Comparison of ENCODE assay signal across 30 cellular contexts in the genomic region with DNA sequence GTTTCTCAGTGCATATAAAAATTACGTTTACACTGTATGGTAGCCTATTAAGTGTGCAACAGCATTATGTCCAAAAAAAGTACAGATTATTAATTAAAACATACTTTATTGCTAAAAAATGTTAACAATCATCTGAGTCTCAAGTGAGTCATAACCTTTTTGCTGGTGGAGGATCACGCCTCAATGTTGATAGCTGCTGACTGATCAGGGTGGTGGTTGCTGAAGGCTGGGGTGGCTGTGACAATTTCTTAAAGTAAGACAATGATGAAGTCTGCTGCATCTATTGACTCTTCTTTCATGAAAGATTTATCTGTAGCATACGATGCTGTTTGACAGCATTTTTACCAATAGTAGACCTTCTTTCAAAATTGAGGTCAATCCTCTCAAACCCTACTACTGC.
"Had no signal": no experiment of that assay in that cellular context is flagged by ENCODE, and none has a peak within 500 bp of the region (broad histone marks: within the 10 kb centered on the region; RNA-seq: fewer than 3 reads in every experiment).

No MANE protein-coding gene starts in this region.

- H3K4me3 ChIP-seq: ovary, psoas muscle, right lobe of liver, sigmoid colon, stomach, thoracic aorta, thyroid gland, tibial nerve, upper lobe of left lung, vagina had no signal

- H3K4me1 ChIP-seq: right lobe of liver, stomach, thyroid gland, tibial nerve, vagina had no signal

- H3K36me3 Mint-ChIP-seq: natural killer cell treated with Interleukin-12 subunit alpha and Interleukin-12 subunit beta and Interleukin-15 and Interleukin-18, amount 100 ng/mL, for 72 hours had no signal

- FAIRE-seq: small intestine, urothelium cell line had no signal

- H3K27me3 ChIP-seq: neutrophil, ovary, right lobe of liver, sigmoid colon, stomach, thyroid gland, tibial nerve, upper lobe of left lung, vagina had no signal

- H3K27ac Mint-ChIP-seq: naive thymus-derived CD8-positive, alpha-beta T cell; natural killer cell treated with Interleukin-12 subunit alpha and Interleukin-12 subunit beta and Interleukin-15 and Interleukin-18, amount 100 ng/mL, for 72 hours; nephron progenitor cell; progenitor cell of endocrine pancreas; stimulated activated memory B cell treated with anti-CD40 and anti-IgM and Interleukin-4, amounts not matched to agents 10 μg/mL and 1 μg/mL and 100 μg/mL, for 72 hours; stimulated activated naive CD8-positive, alpha-beta T cell treated with anti-CD3 and anti-CD28 coated beads, Interleukin-15, Interleukin-2, amounts not matched to agents 100 ng/mL and 50 ng/mL, for 24 hours had no signal

- H3K4me1 Mint-ChIP-seq: nephron progenitor cell; neural crest cell; stimulated activated memory B cell treated with anti-CD40 and anti-IgM and Interleukin-4, amounts not matched to agents 10 μg/mL and 1 μg/mL and 100 μg/mL, for 72 hours had no signal

- H3K9ac ChIP-seq: parathyroid adenoma had no signal

- H3K9me3 ChIP-seq: neutrophil, ovary, psoas muscle, right lobe of liver, sigmoid colon, stomach, thoracic aorta, thyroid gland, tibial nerve, upper lobe of left lung, vagina had no signal

- H3K36me3 ChIP-seq: neutrophil, ovary, right lobe of liver, sigmoid colon, thoracic aorta, thyroid gland, upper lobe of left lung, vagina had no signal

- H3K27ac ChIP-seq: neutrophil, ovary, parathyroid adenoma, psoas muscle, right lobe of liver, sigmoid colon, stomach, thoracic aorta, thyroid gland, tibial nerve, upper lobe of left lung, vagina had no signal

- ATAC-seq: naive thymus-derived CD8-positive, alpha-beta T cell; natural killer cell treated with Interleukin-12 subunit alpha and Interleukin-12 subunit beta and Interleukin-15 and Interleukin-18, amount 100 ng/mL, for 72 hours; psoas muscle; right cardiac atrium; right lobe of liver; stimulated activated memory B cell treated with anti-CD40 and anti-IgM and Interleukin-4, amounts not matched to agents 10 μg/mL and 1 μg/mL and 100 μg/mL, for 72 hours had no signal

- DNase-seq: naive thymus-derived CD8-positive, alpha-beta T cell; nephron progenitor cell; ovary; posterior cingulate gyrus; psoas muscle; right cardiac atrium; right lobe of liver; sigmoid colon; small intestine; stimulated activated CD4-positive, alpha-beta T cell treated with anti-CD3 and anti-CD28 coated beads, Interleukin-12 subunit alpha, Interleukin-12 subunit beta, amount 100 ng/mL, for 4 hours; stimulated activated CD4-positive, alpha-beta T cell treated with anti-CD3 and anti-CD28 coated beads, Interleukin-1b, Interleukin-23, amount 100 ng/mL, for 48 hours; stimulated activated CD4-positive, alpha-beta T cell treated with anti-CD3 and anti-CD28 coated beads, Interleukin-4, amount 100 ng/mL, for 1 hour; stimulated activated CD4-positive, alpha-beta T cell treated with anti-CD3 and anti-CD28 coated beads, Interleukin-4, amount 100 ng/mL, for 4 hours; stimulated activated CD8-positive, alpha-beta memory T cell treated with anti-CD3 and anti-CD28 coated beads, Interleukin-4, amount 100 ng/mL, for 48 hours; stimulated activated naive CD4-positive, alpha-beta T cell; stomach; thyroid gland; trophoblast cell; upper lobe of left lung had no signal

- H2AFZ ChIP-seq: parathyroid adenoma had no signal

- H3K4me3 Mint-ChIP-seq: naive thymus-derived CD8-positive, alpha-beta T cell; natural killer cell treated with Interleukin-12 subunit alpha and Interleukin-12 subunit beta and Interleukin-15 and Interleukin-18, amount 100 ng/mL, for 72 hours; nephron progenitor cell; neural crest cell; stimulated activated memory B cell treated with anti-CD40 and anti-IgM and Interleukin-4, amounts not matched to agents 10 μg/mL and 1 μg/mL and 100 μg/mL, for 72 hours; stimulated activated naive CD8-positive, alpha-beta T cell treated with anti-CD3 and anti-CD28 coated beads, Interleukin-15, Interleukin-2, amounts not matched to agents 100 ng/mL and 50 ng/mL, for 24 hours had no signal

- H3K9me3 Mint-ChIP-seq: naive thymus-derived CD8-positive, alpha-beta T cell; natural killer cell treated with Interleukin-12 subunit alpha and Interleukin-12 subunit beta and Interleukin-15 and Interleukin-18, amount 100 ng/mL, for 72 hours; nephron progenitor cell; neural crest cell; stimulated activated memory B cell treated with anti-CD40 and anti-IgM and Interleukin-4, amounts not matched to agents 10 μg/mL and 1 μg/mL and 100 μg/mL, for 72 hours; stimulated activated naive CD8-positive, alpha-beta T cell treated with anti-CD3 and anti-CD28 coated beads, Interleukin-15, Interleukin-2, amounts not matched to agents 100 ng/mL and 50 ng/mL, for 24 hours had no signal

- H3K27me3 Mint-ChIP-seq: naive thymus-derived CD8-positive, alpha-beta T cell; natural killer cell treated with Interleukin-12 subunit alpha and Interleukin-12 subunit beta and Interleukin-15 and Interleukin-18, amount 100 ng/mL, for 72 hours; stimulated activated memory B cell treated with anti-CD40 and anti-IgM and Interleukin-4, amounts not matched to agents 10 μg/mL and 1 μg/mL and 100 μg/mL, for 72 hours; stimulated activated naive CD8-positive, alpha-beta T cell treated with anti-CD3 and anti-CD28 coated beads, Interleukin-15, Interleukin-2, amounts not matched to agents 100 ng/mL and 50 ng/mL, for 24 hours had no signal
